ENCODE assay signal across 1 cellular context in the genomic region with DNA sequence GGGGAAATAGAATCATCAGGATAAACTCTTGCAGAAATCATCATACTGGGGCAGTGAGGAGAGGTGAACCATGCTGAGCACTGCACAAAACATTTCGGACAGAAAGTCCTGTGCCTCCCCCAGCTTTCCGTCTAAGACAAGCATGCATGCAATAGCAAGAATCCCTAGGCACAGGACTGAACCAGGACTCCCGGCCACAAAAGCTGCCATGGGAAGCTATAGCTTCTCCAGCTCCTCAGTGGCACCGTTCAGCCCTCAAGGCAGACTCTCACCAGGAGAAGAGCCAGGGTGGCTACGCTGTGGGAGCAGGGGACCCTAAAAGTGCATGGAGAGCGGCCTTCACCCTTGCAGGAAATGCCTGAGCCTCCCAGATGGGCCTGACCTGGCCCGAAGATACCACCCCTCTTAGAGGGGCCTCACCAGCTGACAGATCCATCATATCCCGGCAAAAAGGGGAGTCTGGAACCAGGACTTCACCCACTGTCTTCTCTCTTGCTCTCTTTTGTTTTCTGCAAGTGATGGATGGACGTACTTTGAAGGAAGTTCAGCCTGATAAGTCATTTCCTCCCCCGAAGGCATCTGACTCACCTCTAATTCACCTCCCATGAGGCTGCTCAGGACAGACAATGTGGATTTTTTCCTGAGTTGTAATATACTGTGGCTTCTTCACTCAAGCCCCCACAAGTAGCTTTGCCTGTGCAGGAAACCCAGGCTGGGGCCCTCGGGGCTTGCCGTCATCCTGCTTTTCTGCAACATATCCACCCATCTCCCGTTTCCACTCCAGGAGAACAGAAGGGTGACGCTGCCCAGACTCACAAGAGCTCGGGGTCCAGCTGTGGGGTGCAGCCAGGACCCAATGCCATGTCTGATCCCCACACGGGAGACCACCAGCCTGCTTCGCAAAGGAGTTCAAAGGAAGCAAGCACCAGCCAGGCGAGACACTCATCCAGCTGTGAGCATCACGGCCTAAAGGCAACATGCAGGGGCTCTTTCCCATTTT.
TF ChIP-seq lines count a peak whose summit lies in the region.

No MANE protein-coding gene starts in this region.

TF ChIP-seq in K562, 482 proteins besides CTCF, POLR2A, EP300 and RAD21 (continued from another document and continues in another):
- TF ChIP-seq, protein P1, sequence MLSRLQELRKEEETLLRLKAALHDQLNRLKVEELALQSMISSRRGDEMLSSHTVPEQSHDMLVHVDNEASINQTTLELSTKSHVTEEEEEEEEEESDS (CRISPR knock-in tag; IDR thresholded peaks at IDR 0.05): no peak
- TF ChIP-seq TGIF2 (CRISPR knock-in tag; IDR thresholded peaks at IDR 0.05): no peak
- TF ChIP-seq PRDM10 (IDR thresholded peaks at IDR 0.05; ENCODE audit: partially characterized antibody): peak; percentile 93
- no peak for TF ChIP-seq ZNF395 (CRISPR knock-in tag; IDR thresholded peaks at IDR 0.05)
- no peak for TF ChIP-seq C11orf30 (IDR thresholded peaks at IDR 0.05; ENCODE audit: low read depth)
- TF ChIP-seq, protein P2, sequence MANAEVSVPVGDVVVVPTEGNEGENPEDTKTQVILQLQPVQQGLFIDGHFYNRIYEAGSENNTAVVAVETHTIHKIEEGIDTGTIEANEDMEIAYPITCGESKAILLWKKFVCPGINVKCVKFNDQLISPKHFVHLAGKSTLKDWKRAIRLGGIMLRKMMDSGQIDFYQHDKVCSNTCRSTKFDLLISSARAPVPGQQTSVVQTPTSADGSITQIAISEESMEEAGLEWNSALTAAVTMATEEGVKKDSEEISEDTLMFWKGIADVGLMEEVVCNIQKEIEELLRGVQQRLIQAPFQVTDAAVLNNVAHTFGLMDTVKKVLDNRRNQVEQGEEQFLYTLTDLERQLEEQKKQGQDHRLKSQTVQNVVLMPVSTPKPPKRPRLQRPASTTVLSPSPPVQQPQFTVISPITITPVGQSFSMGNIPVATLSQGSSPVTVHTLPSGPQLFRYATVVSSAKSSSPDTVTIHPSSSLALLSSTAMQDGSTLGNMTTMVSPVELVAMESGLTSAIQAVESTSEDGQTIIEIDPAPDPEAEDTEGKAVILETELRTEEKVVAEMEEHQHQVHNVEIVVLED (CRISPR knock-in tag; IDR thresholded peaks at IDR 0.05): no peak
- TF ChIP-seq ATF3 (IDR thresholded peaks at IDR 0.05): peak; percentile 22; the same call in 1 of the 2 replicates
- TF ChIP-seq ATF3 (CRISPR knock-in tag; conservative IDR thresholded peaks at IDR 0.05): no peak
- TF ChIP-seq KLF10 (CRISPR knock-in tag; IDR thresholded peaks at IDR 0.05): no peak
- TF ChIP-seq POLR3A (IDR thresholded peaks at IDR 0.05; ENCODE audit: borderline replicate concordance, extremely low read depth, insufficient read depth, insufficient read length): no peak
- no peak for TF ChIP-seq PHTF2 (CRISPR knock-in tag; IDR thresholded peaks at IDR 0.05)
- no peak for TF ChIP-seq ZNF778 (CRISPR knock-in tag; IDR thresholded peaks at IDR 0.05)
- no peak for TF ChIP-seq PPARD (CRISPR knock-in tag; IDR thresholded peaks at IDR 0.05)
- TF ChIP-seq EZH2 (IDR thresholded peaks at IDR 0.05; ENCODE audit: borderline replicate concordance, low read depth, low read length): no peak
- TF ChIP-seq RBBP5 (IDR thresholded peaks at IDR 0.05; ENCODE audit: borderline replicate concordance, insufficient read depth, low read length, poor library complexity, severe bottlenecking): peak; percentile 13
- TF ChIP-seq, protein P3, sequence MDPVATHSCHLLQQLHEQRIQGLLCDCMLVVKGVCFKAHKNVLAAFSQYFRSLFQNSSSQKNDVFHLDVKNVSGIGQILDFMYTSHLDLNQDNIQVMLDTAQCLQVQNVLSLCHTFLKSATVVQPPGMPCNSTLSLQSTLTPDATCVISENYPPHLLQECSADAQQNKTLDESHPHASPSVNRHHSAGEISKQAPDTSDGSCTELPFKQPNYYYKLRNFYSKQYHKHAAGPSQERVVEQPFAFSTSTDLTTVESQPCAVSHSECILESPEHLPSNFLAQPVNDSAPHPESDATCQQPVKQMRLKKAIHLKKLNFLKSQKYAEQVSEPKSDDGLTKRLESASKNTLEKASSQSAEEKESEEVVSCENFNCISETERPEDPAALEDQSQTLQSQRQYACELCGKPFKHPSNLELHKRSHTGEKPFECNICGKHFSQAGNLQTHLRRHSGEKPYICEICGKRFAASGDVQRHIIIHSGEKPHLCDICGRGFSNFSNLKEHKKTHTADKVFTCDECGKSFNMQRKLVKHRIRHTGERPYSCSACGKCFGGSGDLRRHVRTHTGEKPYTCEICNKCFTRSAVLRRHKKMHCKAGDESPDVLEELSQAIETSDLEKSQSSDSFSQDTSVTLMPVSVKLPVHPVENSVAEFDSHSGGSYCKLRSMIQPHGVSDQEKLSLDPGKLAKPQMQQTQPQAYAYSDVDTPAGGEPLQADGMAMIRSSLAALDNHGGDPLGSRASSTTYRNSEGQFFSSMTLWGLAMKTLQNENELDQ (CRISPR knock-in tag; IDR thresholded peaks at IDR 0.05; ENCODE audit: borderline replicate concordance): no peak
- no peak for TF ChIP-seq CGGBP1 (CRISPR knock-in tag; IDR thresholded peaks at IDR 0.05)
- no peak for TF ChIP-seq NR3C1 (CRISPR knock-in tag; IDR thresholded peaks at IDR 0.05)
- TF ChIP-seq, protein P4, sequence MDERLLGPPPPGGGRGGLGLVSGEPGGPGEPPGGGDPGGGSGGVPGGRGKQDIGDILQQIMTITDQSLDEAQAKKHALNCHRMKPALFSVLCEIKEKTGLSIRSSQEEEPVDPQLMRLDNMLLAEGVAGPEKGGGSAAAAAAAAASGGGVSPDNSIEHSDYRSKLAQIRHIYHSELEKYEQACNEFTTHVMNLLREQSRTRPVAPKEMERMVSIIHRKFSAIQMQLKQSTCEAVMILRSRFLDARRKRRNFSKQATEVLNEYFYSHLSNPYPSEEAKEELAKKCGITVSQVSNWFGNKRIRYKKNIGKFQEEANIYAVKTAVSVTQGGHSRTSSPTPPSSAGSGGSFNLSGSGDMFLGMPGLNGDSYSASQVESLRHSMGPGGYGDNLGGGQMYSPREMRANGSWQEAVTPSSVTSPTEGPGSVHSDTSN (CRISPR knock-in tag; IDR thresholded peaks at IDR 0.05; ENCODE audit: low read depth): no peak
- TF ChIP-seq, protein P4 (tag; conservative IDR thresholded peaks at IDR 0.05; ENCODE audit: low read depth): 0 out of 2 replicates have a peak, but pooled peaks have one; percentile 25
- TF ChIP-seq PHF21A (IDR thresholded peaks at IDR 0.05; ENCODE audit: borderline replicate concordance, low read depth): no peak
- TF ChIP-seq L3MBTL2 (IDR thresholded peaks at IDR 0.05): no peak
- TF ChIP-seq POLR2B (IDR thresholded peaks at IDR 0.05; ENCODE audit: low read depth, partially characterized antibody): no peak
- TF ChIP-seq SAP30 (IDR thresholded peaks at IDR 0.05; ENCODE audit: borderline replicate concordance, insufficient read depth, low read depth, low read length, poor library complexity, severe bottlenecking): no peak
- TF ChIP-seq, protein P5, sequence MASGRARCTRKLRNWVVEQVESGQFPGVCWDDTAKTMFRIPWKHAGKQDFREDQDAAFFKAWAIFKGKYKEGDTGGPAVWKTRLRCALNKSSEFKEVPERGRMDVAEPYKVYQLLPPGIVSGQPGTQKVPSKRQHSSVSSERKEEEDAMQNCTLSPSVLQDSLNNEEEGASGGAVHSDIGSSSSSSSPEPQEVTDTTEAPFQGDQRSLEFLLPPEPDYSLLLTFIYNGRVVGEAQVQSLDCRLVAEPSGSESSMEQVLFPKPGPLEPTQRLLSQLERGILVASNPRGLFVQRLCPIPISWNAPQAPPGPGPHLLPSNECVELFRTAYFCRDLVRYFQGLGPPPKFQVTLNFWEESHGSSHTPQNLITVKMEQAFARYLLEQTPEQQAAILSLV (tag; IDR thresholded peaks at IDR 0.05): no peak
- no peak for TF ChIP-seq ARNT (IDR thresholded peaks at IDR 0.05)
- no peak for TF ChIP-seq NR2C1 (IDR thresholded peaks at IDR 0.05)
- no peak for TF ChIP-seq NR2C1 (tag; IDR thresholded peaks at IDR 0.05)
- no peak for TF ChIP-seq NEUROD1 (IDR thresholded peaks at IDR 0.05; ENCODE audit: borderline replicate concordance, low read depth, low read length, partially characterized antibody)
- no peak for TF ChIP-seq HEY1 (CRISPR knock-in tag; IDR thresholded peaks at IDR 0.05; ENCODE audit: borderline replicate concordance)
- TF ChIP-seq CBFA2T3 (IDR thresholded peaks at IDR 0.05): 0 out of 2 replicates have a peak, but pooled peaks have one; percentile 7
- TF ChIP-seq CTBP1 (IDR thresholded peaks at IDR 0.05; ENCODE audit: borderline replicate concordance): peak; percentile 57
- TF ChIP-seq RBM34 (IDR thresholded peaks at IDR 0.05; ENCODE audit: borderline replicate concordance, insufficient read depth, low read length): no peak
- no peak for TF ChIP-seq ZNF785 (CRISPR knock-in tag; IDR thresholded peaks at IDR 0.05)
- peak in 1 of 2 experiments; percentile 44; a peak in 2 of 4 replicates for TF ChIP-seq NRF1 (conservative IDR thresholded peaks at IDR 0.05 in 1 of 2, IDR thresholded peaks at IDR 0.05 in 1 of 2)
- no peak for TF ChIP-seq MED1 (CRISPR knock-in tag; IDR thresholded peaks at IDR 0.05; ENCODE audit: borderline replicate concordance)
- TF ChIP-seq ZKSCAN8 (CRISPR knock-in tag; IDR thresholded peaks at IDR 0.05): no peak
- TF ChIP-seq ETV1 (tag; conservative IDR thresholded peaks at IDR 0.05; ENCODE audit: low read depth): 0 out of 2 replicates have a peak, but pooled peaks have one; percentile 16
- TF ChIP-seq MITF (IDR thresholded peaks at IDR 0.05): no peak
- TF ChIP-seq ZNF347 (CRISPR knock-in tag; IDR thresholded peaks at IDR 0.05; ENCODE audit: low read depth): no peak
- TF ChIP-seq ARID1B (IDR thresholded peaks at IDR 0.05): peak; percentile 53
- TF ChIP-seq MEIS2 (IDR thresholded peaks at IDR 0.05; ENCODE audit: partially characterized antibody): peak; percentile 63
- TF ChIP-seq MTA2 (IDR thresholded peaks at IDR 0.05; ENCODE audit: low read depth): no peak
- peak; percentile 62; the same call in 1 of the 2 replicates for TF ChIP-seq SMARCE1 (IDR thresholded peaks at IDR 0.05)
- no peak for TF ChIP-seq ZNF143 (CRISPR knock-in tag; IDR thresholded peaks at IDR 0.05)
